ENCODE assay signal across 16 cellular contexts in the genomic region with DNA sequence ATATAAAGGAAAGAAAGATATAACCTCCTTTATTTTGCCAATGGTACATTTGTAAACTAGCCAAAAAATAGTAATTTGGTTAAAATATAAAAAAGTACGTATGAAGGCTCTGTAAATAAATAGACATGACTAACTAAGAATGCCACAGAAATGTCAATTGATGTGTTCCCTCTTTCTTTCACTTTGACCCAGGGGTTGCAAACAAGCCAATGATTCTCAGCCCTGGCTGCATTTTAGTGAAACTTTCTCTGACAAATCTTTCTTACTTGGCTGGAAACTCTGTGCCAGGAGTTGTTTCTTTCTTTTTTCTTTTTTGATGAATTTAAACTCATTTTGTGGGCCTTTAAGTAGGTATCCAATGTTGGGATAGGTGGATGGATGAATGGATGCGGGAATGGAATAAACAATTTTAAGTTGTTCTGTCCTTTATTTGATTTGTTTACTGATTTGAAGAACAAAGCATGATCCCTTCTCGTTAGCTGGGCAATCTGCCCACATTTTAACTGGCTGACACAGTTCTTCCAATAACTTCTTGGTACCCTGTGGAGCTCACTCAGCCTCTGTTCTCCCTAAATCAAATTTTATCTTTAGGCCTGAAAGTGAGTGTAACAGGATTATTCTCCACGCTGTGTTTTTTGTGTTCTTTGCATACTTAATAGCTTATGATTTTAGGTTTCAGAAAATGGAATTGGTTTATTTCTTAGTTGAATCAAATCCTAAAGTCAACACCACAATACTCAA. TPM values are rescaled to one million over a fixed set of nuclear protein-coding genes. Genes with fewer than 3 reads are reported as not detected.
DNase-seq lines count a peak whose midpoint lies in the region; ATAC-seq, FAIRE-seq and TF ChIP-seq lines count a peak whose summit lies in the region.
"Had no signal": no experiment of that assay in that cellular context is flagged by ENCODE, and none has a peak within 500 bp of the region (broad histone marks: within the 10 kb centered on the region; RNA-seq: fewer than 3 reads in every experiment).

No MANE protein-coding gene starts in this region.

- no peak overlapping the region for H3K27ac Mint-ChIP-seq in T-cell

- no peak for TF ChIP-seq CTCF in A549 (IDR thresholded peaks at IDR 0.05)

- H3K4me2 ChIP-seq in A549 = peak overlapping the region; percentile 50

- peak overlapping the region; percentile 43 to 58 for H3K27ac ChIP-seq in A549
- H3K27ac ChIP-seq: epithelial cell of prostate, suprapubic skin had no signal

- H3K36me3 Mint-ChIP-seq in T-cell = no peaks in the 10 kb centered on the region

- FAIRE-seq in A549 (lab: Jason Lieb, UNC) = no peak

- H3K4me3 ChIP-seq in A549 (no peak overlapping the region), MG63 (peak overlapping the region; percentile 3; the same call in 1 of the 2 replicates)
- H3K4me3 ChIP-seq: ascending aorta, suprapubic skin had no signal

- H3K4me1 Mint-ChIP-seq in T-cell = no peaks in the 10 kb centered on the region

- H3K27me3 Mint-ChIP-seq in T-cell = peaks cover 3 to 4% of the 10 kb centered on the region in 2 donors

- TF ChIP-seq EP300 in A549 (IDR thresholded peaks at IDR 0.05) = no peak

- peaks cover 19% of the 10 kb centered on the region; the same call in 2 of the 3 replicates for H3K4me1 ChIP-seq in A549
- H3K4me1 ChIP-seq: ascending aorta had no signal

- TF ChIP-seq POLR2A in A549 (IDR thresholded peaks at IDR 0.05; ENCODE audit: low read length) = no peak

- H3K9me3 ChIP-seq in A549 (no peaks in the 10 kb centered on the region; the same call in 2 of the 3 replicates), MG63 (no peaks in the 10 kb centered on the region)
- H3K9me3 ChIP-seq: ascending aorta, suprapubic skin had no signal

- CTCF ChIA-PET in A549 (lab: Yijun Ruan, JAX) = interaction anchor here (0.6 kb wide), 1 partner anchor 47 kb away, joined by 3 read pairs; no protein-coding TSS in a partner anchor
- CTCF ChIA-PET in T-cell (lab: Charles Lee) = interaction anchor here in 1 of 2 donors (0.6 to 0.7 kb wide), 2 partner anchors 48 to 106 kb away, joined by 3 to 4 read pairs; no protein-coding TSS in a partner anchor

- DNase-seq in A549 (ENCODE audit: low read depth in 1 of 2, low spot score in 1 of 2) = no peak
- DNase-seq in MG63 = peak; percentile 55
- DNase-seq in cerebellar cortex (ENCODE audit: low spot score) = peak; percentile 10
- peak; percentile 57 for DNase-seq in midbrain (lab: John Stamatoyannopoulos, UW)
- no peak for DNase-seq in DMS53 (lab: John Stamatoyannopoulos, UW)
- DNase-seq in T-cell = no peak
- DNase-seq: AML-193; islet precursor cell; NCI-H2171 treated with DMSO at 0.1 percent for 48 hours; Right ventricle myocardium superior; stimulated activated CD4-positive, alpha-beta T cell treated with anti-CD3 and anti-CD28 coated beads, Interleukin-4, amount 100 ng/mL, for 1 hour had no signal

- no peak overlapping the region for H3K4me3 Mint-ChIP-seq in T-cell

- TF ChIP-seq RAD21 in A549 (conservative IDR thresholded peaks at IDR 0.05 in 1 of 2, IDR thresholded peaks at IDR 0.05 in 1 of 2) = no peak

- no peaks in the 10 kb centered on the region for H3K9me3 Mint-ChIP-seq in T-cell

- POLR2A ChIA-PET in A549 (lab: Yijun Ruan, JAX) (no interaction called here), T-cell (lab: Charles Lee) (interaction anchor here in 1 of 2 donors (0.6 kb wide), 2 partner anchors 26 to 195 kb away, joined by 5 to 14 read pairs; no protein-coding TSS in a partner anchor)

- no peaks in the 10 kb centered on the region for H3K27me3 ChIP-seq in MG63
- H3K27me3 ChIP-seq: ascending aorta, suprapubic skin had no signal

- H3K36me3 ChIP-seq in MG63 = no peaks in the 10 kb centered on the region
- H3K36me3 ChIP-seq: ascending aorta, suprapubic skin had no signal

- 31% methylated on average over 4 of the region's 4 CpGs for whole genome bisulfite sequencing in A549 (ENCODE audit: missing lambda C conversion rate)

- ATAC-seq in A549 (no peak), HG03354 (IDR thresholded peaks at IDR 0.05; ENCODE audit: poor library complexity, severe bottlenecking, unreplicated experiment) (no peak), T-cell (replicated peaks in 1 of 4) (no peak), HG02981 (IDR thresholded peaks at IDR 0.05; ENCODE audit: unreplicated experiment) (no peak)

TF ChIP-seq in A549, 52 proteins besides CTCF, POLR2A, EP300 and RAD21:
- TF ChIP-seq CHD4 (IDR thresholded peaks at IDR 0.05; ENCODE audit: borderline replicate concordance) (no peak), MAFK (IDR thresholded peaks at IDR 0.05; ENCODE audit: partially characterized antibody) (no peak), HDAC2 (IDR thresholded peaks at IDR 0.05) (no peak), ATOH8 (CRISPR knock-in tag; IDR thresholded peaks at IDR 0.05; ENCODE audit: low read depth) (no peak), NR3C1 (IDR thresholded peaks at IDR 0.05) (no peak), CBX2 (IDR thresholded peaks at IDR 0.05; ENCODE audit: borderline replicate concordance, low read depth) (no peak), ZSCAN20 (CRISPR knock-in tag; IDR thresholded peaks at IDR 0.05) (no peak), ESRRA (IDR thresholded peaks at IDR 0.05; ENCODE audit: borderline replicate concordance, low read length) (no peak)

RNA-seq across cellular contexts. Expression of gene GCLC, which starts 58.6 kb away (rescaled TPM):
- polyA plus RNA-seq in A549 (2011; rRNA removed) (180 and 187 TPM in 2 replicates), A549 (2017; fragmentation: RNase III; extraction: RNeasy Plus Mini Kit Qiagen cat#74134 plus additional on column Dnase treatment) (108 to 116 TPM (median 113 TPM) in 3 replicates)
- polyA plus RNA-seq in A549 (2012; cell fraction: cytosol; rRNA removed) = 58.4 and 61.4 TPM in 2 replicates
- 52.9 and 73.3 TPM in 2 replicates for polyA plus RNA-seq in A549 (2012; cell fraction: nucleus; rRNA removed)
- polyA minus RNA-seq in A549 (2011; rRNA and poly(A)+ RNA removed) = 131 and 152 TPM in 2 replicates
- 4.4 and 7.0 TPM in 2 replicates for total RNA-seq in MG63 (2014; rRNA removed; shearing (Covaris generic); ENCODE audit: low replicate concordance)
- total RNA-seq in T-cell = 10 to 100 TPM; 25.2 to 38.2 (median 33.6) TPM

Comparison
In these comparisons a context has a peak if more than half of its experiments do, and no peak if none do; other contexts are left out.
1. DNase-seq: peak in MG63 (single experiment), cerebellar cortex (single experiment) and midbrain (single experiment); none in A549 (0 of 2), DMS53 (single experiment) and T-cell (0 of 34).